ENCODE assay signal across 2 cellular contexts in genomic region chr7:20296444-20296843, GRCh38.
TF ChIP-seq lines count a peak whose summit lies in the region.

No MANE protein-coding gene starts in this region.

TF ChIP-seq in A549, 52 proteins besides CTCF, POLR2A, EP300 and RAD21:
- TF ChIP-seq ZC3H11A (IDR thresholded peaks at IDR 0.05), result no peak
- peak; percentile 34; the same call in 1 of the 2 replicates for TF ChIP-seq GATA3 (IDR thresholded peaks at IDR 0.05; ENCODE audit: borderline replicate concordance)

TF ChIP-seq in SK-N-SH, 30 proteins besides CTCF, POLR2A, EP300 and RAD21:
- TF ChIP-seq PBX3 (IDR thresholded peaks at IDR 0.05) (peak; percentile 75), RFX5 (IDR thresholded peaks at IDR 0.05; ENCODE audit: low read length) (no peak), TAF1 (IDR thresholded peaks at IDR 0.05; ENCODE audit: borderline replicate concordance, low read depth, low read length) (no peak), IRF3 (IDR thresholded peaks at IDR 0.05; ENCODE audit: low read depth, low read length) (no peak), ELF1 (IDR thresholded peaks at IDR 0.05) (no peak), FOSL2 (IDR thresholded peaks at IDR 0.05; ENCODE audit: borderline replicate concordance, low read depth) (peak; percentile 80), NFIC (IDR thresholded peaks at IDR 0.05; ENCODE audit: borderline replicate concordance) (no peak), GABPA (IDR thresholded peaks at IDR 0.05; ENCODE audit: low read depth) (no peak), RXRA (IDR thresholded peaks at IDR 0.05; ENCODE audit: borderline replicate concordance, low read depth) (no peak), TCF12 (IDR thresholded peaks at IDR 0.05) (peak; percentile 46; the same call in 1 of the 2 replicates), MXI1 (IDR thresholded peaks at IDR 0.05; ENCODE audit: low read depth, low read length) (no peak), JUND (IDR thresholded peaks at IDR 0.05) (peak; percentile 66), CHD2 (IDR thresholded peaks at IDR 0.05; ENCODE audit: low read length, partially characterized antibody) (no peak), USF2 (IDR thresholded peaks at IDR 0.05; ENCODE audit: borderline replicate concordance, low read depth, low read length) (no peak), POLR2AphosphoS5 (IDR thresholded peaks at IDR 0.05; ENCODE audit: low read depth, low read length) (no peak), NRF1 (IDR thresholded peaks at IDR 0.05; ENCODE audit: low read depth, low read length) (no peak)
